26 cellular contexts compared by ENCODE assay signal in genomic region chrX:5390376-5390775, GRCh38.
"Had no signal": no experiment of that assay in that cellular context is flagged by ENCODE, and none has a peak within 500 bp of the region (broad histone marks: within the 10 kb centered on the region; RNA-seq: fewer than 3 reads in every experiment).

No MANE protein-coding gene starts in this region.

- H3K36me3 ChIP-seq: stomach, suprapubic skin, thoracic aorta, thyroid gland, tibial artery, tibial nerve, transverse colon, upper lobe of left lung, upper lobe of right lung, uterus, vagina had no signal

- H3K9me3 ChIP-seq: suprapubic skin, testis, thoracic aorta, thyroid gland, tibial artery, tibial nerve, transverse colon, upper lobe of left lung, upper lobe of right lung, uterus, vagina had no signal

- H3K27ac ChIP-seq: stomach, suprapubic skin, testis, thoracic aorta, thyroid gland, tibial artery, tibial nerve, transverse colon, upper lobe of left lung, upper lobe of right lung, uterus, vagina had no signal

- H3K4me3 ChIP-seq: stomach, suprapubic skin, testis, thoracic aorta, thyroid gland, tibial artery, tibial nerve, transverse colon, upper lobe of left lung, upper lobe of right lung, uterus, vagina had no signal

- DNase-seq: stimulated activated CD4-positive, alpha-beta T cell treated with anti-CD3 and anti-CD28 coated beads, Interleukin-2, amount 100 ng/mL, for 48 hours; stimulated activated CD4-positive, alpha-beta T cell treated with anti-CD3 and anti-CD28 coated beads, Interleukin-4, amount 100 ng/mL, for 1 hour; stimulated activated CD4-positive, alpha-beta T cell treated with anti-CD3 and anti-CD28 coated beads, Interleukin-4, amount 100 ng/mL, for 24 hours; stimulated activated CD4-positive, alpha-beta T cell treated with anti-CD3 and anti-CD28 coated beads, Interleukin-4, amount 100 ng/mL, for 4 hours; stimulated activated CD8-positive, alpha-beta memory T cell treated with anti-CD3 and anti-CD28 coated beads, Interleukin-4, amount 100 ng/mL, for 48 hours; stimulated activated naive B cell treated with anti-CD40 and anti-IgM and Interleukin-4, amounts not matched to agents 10 μg/mL and 1 μg/mL and 100 μg/mL, for 72 hours; stimulated activated naive CD4-positive, alpha-beta T cell; stimulated activated naive CD4-positive, alpha-beta T cell treated with Interleukin-2 at 50 U/mL for 16 hours; stimulated activated naive CD8-positive, alpha-beta T cell treated with anti-CD3 and anti-CD28 coated beads, Interleukin-15, amount 100 ng/mL, for 72 hours; stimulated activated naive CD8-positive, alpha-beta T cell treated with anti-CD3 and anti-CD28 coated beads, Interleukin-15, Interleukin-2, amounts not matched to agents 100 U/mL and 50 U/mL, for 24 hours; stomach; substantia nigra; testis; thyroid gland; tibial artery; transverse colon; trophoblast cell; upper lobe of right lung; uterus had no signal

- H3K27me3 ChIP-seq: stomach, suprapubic skin, testis, thyroid gland, tibial artery, tibial nerve, transverse colon, upper lobe of left lung, upper lobe of right lung, uterus, vagina had no signal

- ATAC-seq: stimulated activated effector memory CD8-positive, alpha-beta T cell treated with anti-CD3 and anti-CD28 coated beads, Interleukin-12 subunit alpha, Interleukin-12 subunit beta, amount 100 ng/mL, for 72 hours; stimulated activated memory B cell treated with anti-CD40 and anti-IgM and Interleukin-4, amounts not matched to agents 10 μg/mL and 1 μg/mL and 100 μg/mL, for 72 hours; stimulated activated naive B cell treated with anti-CD40 and anti-IgM and Interleukin-4, amounts not matched to agents 10 μg/mL and 1 μg/mL and 100 μg/mL, for 72 hours; stimulated activated naive CD8-positive, alpha-beta T cell treated with anti-CD3 and anti-CD28 coated beads, Interleukin-15, amount 100 ng/mL, for 72 hours; stimulated activated naive CD8-positive, alpha-beta T cell treated with anti-CD3 and anti-CD28 coated beads, Interleukin-15, Interleukin-2, amounts not matched to agents 100 U/mL and 50 U/mL, for 24 hours; upper lobe of right lung had no signal

- H3K4me1 ChIP-seq: stomach, suprapubic skin, testis, thyroid gland, tibial artery, tibial nerve, transverse colon, upper lobe of left lung, upper lobe of right lung, uterus, vagina had no signal
